8 cellular contexts compared by ENCODE assay signal in genomic region chr1:168178638-168179410, GRCh38. TPM values are rescaled to one million over a fixed set of nuclear protein-coding genes. Genes with fewer than 3 reads are reported as not detected.
DNase-seq lines count a peak whose midpoint lies in the region; ATAC-seq and TF ChIP-seq lines count a peak whose summit lies in the region.

TSS of gene TIPRL (plus strand) at chr1:168178962. CDS start at chr1:168179078, 116 bp downstream.

- H3K4me1 Mint-ChIP-seq in neural progenitor cell: no peaks in the 10 kb centered on the region

- no peaks in the 10 kb centered on the region for H3K9me2 ChIP-seq in MM.1S (replicated peaks; ENCODE audit: insufficient read depth, low read length)

- H3K4me3 Mint-ChIP-seq in neural progenitor cell: no peak within 1 kb of the TSS

- no peaks in the 10 kb centered on the region for H3K36me3 Mint-ChIP-seq in neural progenitor cell

- H3K36me3 ChIP-seq in MM.1S (replicated peaks; ENCODE audit: insufficient read depth, low read length): no peaks in the 10 kb centered on the region; the same call in 1 of the 2 replicates
- no peaks in the 10 kb centered on the region for H3K36me3 ChIP-seq in neural progenitor cell
- H3K36me3 ChIP-seq in subcutaneous abdominal adipose tissue (ENCODE audit: control insufficient read depth in 5 of 5, insufficient read depth in 5 of 5, low read length in 5 of 5): no peaks in the 10 kb centered on the region

- H3K27ac Mint-ChIP-seq in neural progenitor cell: no peak within 1 kb of the TSS

- no peaks in the 10 kb centered on the region for H4K20me1 ChIP-seq in MM.1S (ENCODE audit: insufficient read depth, low read length)
- H4K20me1 ChIP-seq in neural progenitor cell (ENCODE audit: low read depth): no peaks in the 10 kb centered on the region

- H3K79me2 ChIP-seq in MM.1S (ENCODE audit: low read length) (peaks cover 46% of the 10 kb centered on the region), neural progenitor cell (ENCODE audit: low read depth) (peaks cover 43% of the 10 kb centered on the region)

- H3K27ac ChIP-seq in MM.1S (ENCODE audit: low read length): peak within 1 kb of the TSS; percentile 67
- peak within 1 kb of the TSS; percentile 86 for H3K27ac ChIP-seq in foreskin keratinocyte
- H3K27ac ChIP-seq in neural progenitor cell: peak within 1 kb of the TSS; percentile 87
- H3K27ac ChIP-seq in subcutaneous abdominal adipose tissue (ENCODE audit: low read depth, low read length): peak within 1 kb of the TSS; percentile 93

- H3K4me1 ChIP-seq in MM.1S (ENCODE audit: low read length) (0 out of 2 replicates have a peak, but pooled peaks cover 4% of the 10 kb centered on the region), foreskin keratinocyte (peaks cover 6% of the 10 kb centered on the region), neural progenitor cell (peaks cover 9% of the 10 kb centered on the region), subcutaneous abdominal adipose tissue (ENCODE audit: control insufficient read depth in 5 of 5, insufficient read depth in 5 of 5, low read length in 5 of 5) (peaks cover 0 to 15% (median 10%) of the 10 kb centered on the region in 5 donors)

- H2AFZ ChIP-seq in MM.1S (ENCODE audit: low read length) (peak within 1 kb of the TSS; percentile 72), neural progenitor cell (replicated peaks) (peak within 1 kb of the TSS; percentile 94)

- H3K4me2 ChIP-seq in MM.1S (ENCODE audit: low read depth, low read length) (peak within 1 kb of the TSS; percentile 93), neural progenitor cell (peak within 1 kb of the TSS; percentile 92)

- H3K9me3 Mint-ChIP-seq in neural progenitor cell: peaks cover 2% of the 10 kb centered on the region

- ATAC-seq in foreskin keratinocyte: peak; percentile 91

- no peaks in the 10 kb centered on the region for H3K9me3 ChIP-seq in MM.1S (replicated peaks; ENCODE audit: insufficient read depth, low read length)
- H3K9me3 ChIP-seq in neural progenitor cell (ENCODE audit: low read depth): no peaks in the 10 kb centered on the region
- H3K9me3 ChIP-seq in subcutaneous abdominal adipose tissue (ENCODE audit: control insufficient read depth in 5 of 5, low read length in 5 of 5): no peaks in the 10 kb centered on the region

- peak; percentile 95 for DNase-seq in GF-D8 (lab: John Stamatoyannopoulos, UW)
- DNase-seq in HCEC 1CT: peak; percentile 99
- DNase-seq in MM.1S: peak; percentile 100
- DNase-seq in SIG-M5 (lab: John Stamatoyannopoulos, UW): peak; percentile 93
- peak; percentile 92 for DNase-seq in activated gamma-delta T cell treated with Interleukin-2 at 50 U/mL for 16 hours
- DNase-seq in foreskin keratinocyte: peak; percentile 97 to 99
- peak; percentile 97 for DNase-seq in neural progenitor cell (ENCODE audit: low spot score)

- H3K4me3 ChIP-seq in MM.1S (ENCODE audit: low read length) (peak within 1 kb of the TSS; percentile 71), neural progenitor cell (peak within 1 kb of the TSS; percentile 67), subcutaneous abdominal adipose tissue (ENCODE audit: low read depth in 1 of 5, low read length in 5 of 5) (peak within 1 kb of the TSS; percentile 64 to 97 (median 91))

- no peaks in the 10 kb centered on the region for H3K27me3 ChIP-seq in MM.1S (replicated peaks; ENCODE audit: insufficient read depth, low read length)
- no peaks in the 10 kb centered on the region for H3K27me3 ChIP-seq in foreskin keratinocyte
- H3K27me3 ChIP-seq in neural progenitor cell: no peaks in the 10 kb centered on the region
- H3K27me3 ChIP-seq in subcutaneous abdominal adipose tissue (ENCODE audit: control insufficient read depth in 5 of 5, insufficient read depth in 4 of 5, low read length in 5 of 5): no peaks in the 10 kb centered on the region

- peaks cover 7% of the 10 kb centered on the region for H3K27me3 Mint-ChIP-seq in neural progenitor cell (ENCODE audit: insufficient read depth, low read depth)

- H3F3A ChIP-seq in MM.1S (ENCODE audit: insufficient read depth, low read length): peaks cover 14% of the 10 kb centered on the region
- peaks cover 18% of the 10 kb centered on the region for H3F3A ChIP-seq in neural progenitor cell (ENCODE audit: low read depth)

- H3K9ac ChIP-seq in MM.1S (ENCODE audit: low read length) (peak within 1 kb of the TSS; percentile 69), neural progenitor cell (peak within 1 kb of the TSS; percentile 63), subcutaneous abdominal adipose tissue (ENCODE audit: low read length in 5 of 5) (peak within 1 kb of the TSS; percentile 81 to 94 (median 87))

- peak; percentile 53 for TF ChIP-seq CTCF in MM.1S (IDR thresholded peaks at IDR 0.05; ENCODE audit: low read length)
- TF ChIP-seq CTCF in foreskin keratinocyte (conservative IDR thresholded peaks at IDR 0.05): peak; percentile 81
- TF ChIP-seq CTCF in neural progenitor cell (IDR thresholded peaks at IDR 0.05): peak; percentile 74

RNA-seq across cellular contexts. Expression of gene TIPRL, which starts in this region (rescaled TPM):
- 35.9 and 37.0 TPM in 2 replicates for total RNA-seq in foreskin keratinocyte
- polyA plus RNA-seq in foreskin keratinocyte: 25.2 and 28.0 TPM in 2 replicates
- total RNA-seq in neural progenitor cell (ENCODE audit: low replicate concordance): 28.1 and 52.9 TPM in 2 replicates

Comparison
In these comparisons a context has a peak if more than half of its experiments do, and no peak if none do; other contexts are left out.
1. Peak in every context shown above with its lines: DNase-seq, ATAC-seq, H3K4me3 ChIP-seq and H3K27ac ChIP-seq.